ENCODE assay signal across 9 cellular contexts in genomic region chr3:133575121-133575520, GRCh38. TPM values are rescaled to one million over a fixed set of nuclear protein-coding genes. Genes with fewer than 3 reads are reported as not detected.
DNase-seq lines count a peak whose midpoint lies in the region; ATAC-seq and TF ChIP-seq lines count a peak whose summit lies in the region.
"Had no signal": no experiment of that assay in that cellular context is flagged by ENCODE, and none has a peak within 500 bp of the region (broad histone marks: within the 10 kb centered on the region; RNA-seq: fewer than 3 reads in every experiment).

No MANE protein-coding gene starts in this region.

- H3K27ac Mint-ChIP-seq in activated T-cell treated with anti-CD3 and anti-CD28 coated beads, Interleukin-2, amount 50 U/mL, for 24 hours = peak overlapping the region; percentile 96

- no peak for ATAC-seq in activated CD4-positive, CD25-positive, alpha-beta regulatory T cell treated with anti-CD3 and anti-CD28 coated beads, Interleukin-2, amount 50 U/mL, for 24 hours
- no peak for ATAC-seq in HG03442 (IDR thresholded peaks at IDR 0.05; ENCODE audit: unreplicated experiment)

- no peak for DNase-seq in activated T-cell treated with anti-CD3 and anti-CD28 coated beads, Interleukin-2, amount 50 U/mL, for 24 hours
- DNase-seq in activated T-cell treated with anti-CD3 and anti-CD28 coated beads, Interleukin-2, amount 50 U/mL, for 48 hours = no peak
- DNase-seq in astrocyte of the spinal cord (ENCODE audit: low read depth, low spot score) = no peak
- no peak for DNase-seq in lower leg skin (ENCODE audit: low spot score in 2 of 2)
- no peak for DNase-seq in stimulated activated CD4-positive, alpha-beta T cell treated with anti-CD3 and anti-CD28 coated beads, Interleukin-2, amount 100 ng/mL, for 48 hours
- DNase-seq: NCI-H446 treated with DMSO at 0.1 percent for 48 hours had no signal

- H3K4me1 Mint-ChIP-seq in activated T-cell treated with anti-CD3 and anti-CD28 coated beads, Interleukin-2, amount 50 U/mL, for 24 hours (ENCODE audit: low read depth) = peaks cover 65% of the 10 kb centered on the region

- TF ChIP-seq CTCF in astrocyte of the spinal cord (IDR thresholded peaks at IDR 0.05; ENCODE audit: low read depth, low read length) = no peak
- TF ChIP-seq CTCF in lower leg skin (IDR thresholded peaks at IDR 0.05) = no peak

- H3K27me3 Mint-ChIP-seq in activated T-cell treated with anti-CD3 and anti-CD28 coated beads, Interleukin-2, amount 50 U/mL, for 24 hours = no peaks in the 10 kb centered on the region

- WGBS in lower leg skin, 2 donors = 30 to 31% methylated on average over 3 of the region's 3 CpGs
- WGBS in thymus = 59% methylated on average over 3 of the region's 3 CpGs

- peaks cover 57% of the 10 kb centered on the region for H3K36me3 Mint-ChIP-seq in activated T-cell treated with anti-CD3 and anti-CD28 coated beads, Interleukin-2, amount 50 U/mL, for 24 hours (ENCODE audit: low read depth)

- peaks cover 26% of the 10 kb centered on the region for H3K36me3 ChIP-seq in thymus (ENCODE audit: control insufficient read depth, insufficient read depth)

- no peaks in the 10 kb centered on the region for H3K9me3 ChIP-seq in thymus (ENCODE audit: control insufficient read depth)

- H3K9me3 Mint-ChIP-seq in activated T-cell treated with anti-CD3 and anti-CD28 coated beads, Interleukin-2, amount 50 U/mL, for 24 hours = no peaks in the 10 kb centered on the region

- peaks cover 26% of the 10 kb centered on the region for H3K4me1 ChIP-seq in thymus (ENCODE audit: control insufficient read depth, insufficient read depth, low read length)

- intact Hi-C loops in lower leg skin (cut with DNase I; ENCODE audit: low total_unique reads) = loop anchor here (5.0 kb wide), 1 partner anchor 1837 kb away; no protein-coding TSS in a partner anchor

- peak overlapping the region; percentile 99 for H3K27ac ChIP-seq in thymus (ENCODE audit: low read depth)

- H3K27me3 ChIP-seq in thymus (ENCODE audit: control insufficient read depth, insufficient read depth) = no peaks in the 10 kb centered on the region

- peak overlapping the region; percentile 73 for H3K4me3 ChIP-seq in astrocyte of the spinal cord (ENCODE audit: low read depth, low read length)
- peak overlapping the region; percentile 73 for H3K4me3 ChIP-seq in lower leg skin (ENCODE audit: low read depth, poor library complexity, severe bottlenecking)
- peak overlapping the region; percentile 100 for H3K4me3 ChIP-seq in thymus (ENCODE audit: low read length)

- TF ChIP-seq POLR2A in lower leg skin (IDR thresholded peaks at IDR 0.05) = no peak

- in situ Hi-C loops in astrocyte of the spinal cord (cut with HindIII; ENCODE audit: low sequenced_read_pairs) = no loop called here

- peak overlapping the region; percentile 91 for H3K4me3 Mint-ChIP-seq in activated T-cell treated with anti-CD3 and anti-CD28 coated beads, Interleukin-2, amount 50 U/mL, for 24 hours

RNA-seq across cellular contexts. Expression of gene CDV3, which starts 1.6 kb away (rescaled TPM):
- total RNA-seq in lower leg skin = 100 to 1,000 TPM in 2 of 4 donors, 10 to 100 TPM in 2; 84.1 to 113 (median 103) TPM
- 166 TPM for polyA plus RNA-seq in thymus
